Comparison of ENCODE assay signal across 1 cellular context in genomic region chr6:137107767-137108105, GRCh38.
TF ChIP-seq lines count a peak whose summit lies in the region.

No MANE protein-coding gene starts in this region.

TF ChIP-seq in GM12878, 131 proteins besides CTCF, POLR2A, EP300 and RAD21 (continued from another document and continues in another):
- TF ChIP-seq ZNF592 (IDR thresholded peaks at IDR 0.05) (peak; percentile 48), RB1 (IDR thresholded peaks at IDR 0.05; ENCODE audit: borderline replicate concordance) (no peak), SIX5 (IDR thresholded peaks at IDR 0.05; ENCODE audit: low read depth, low read length, severe bottlenecking) (no peak), CHD1 (IDR thresholded peaks at IDR 0.05; ENCODE audit: low read depth, low read length) (no peak), GABPA (IDR thresholded peaks at IDR 0.05; ENCODE audit: low read depth) (no peak), SRF (IDR thresholded peaks at IDR 0.05; ENCODE audit: low read depth in 2 of 2, low read length in 2 of 2) (no peak), TBL1XR1 (IDR thresholded peaks at IDR 0.05; ENCODE audit: low read depth, low read length) (no peak), YBX1 (IDR thresholded peaks at IDR 0.05) (no peak), HDGF (IDR thresholded peaks at IDR 0.05) (no peak), CHD4 (IDR thresholded peaks at IDR 0.05) (no peak), HDAC6 (IDR thresholded peaks at IDR 0.05; ENCODE audit: unreplicated experiment) (no peak), IKZF1 (conservative IDR thresholded peaks at IDR 0.05) (no peak), IRF3 (IDR thresholded peaks at IDR 0.05) (no peak), BCL3 (IDR thresholded peaks at IDR 0.05; ENCODE audit: borderline replicate concordance, insufficient read depth, low read depth, low read length, poor library complexity, severe bottlenecking) (peak; percentile 88), MEF2A (IDR thresholded peaks at IDR 0.05; ENCODE audit: insufficient read depth, low read depth, low read length) (peak; percentile 78; the same call in 1 of the 2 replicates), RCOR1 (conservative IDR thresholded peaks at IDR 0.05; ENCODE audit: low read depth, low read length) (no peak), ZNF384 (IDR thresholded peaks at IDR 0.05; ENCODE audit: borderline replicate concordance, low read depth, low read length) (no peak), NR2C2 (IDR thresholded peaks at IDR 0.05; ENCODE audit: borderline replicate concordance, control insufficient read depth, insufficient read length, low read depth) (no peak), SIN3A (IDR thresholded peaks at IDR 0.05; ENCODE audit: low read depth, low read length) (no peak), POU2F2 (IDR thresholded peaks at IDR 0.05; ENCODE audit: borderline replicate concordance, low read depth, low read length) (no peak), MTA3 (IDR thresholded peaks at IDR 0.05; ENCODE audit: borderline replicate concordance, low read length) (no peak), ZBED1 (IDR thresholded peaks at IDR 0.05; ENCODE audit: borderline replicate concordance) (no peak), PAX5 (IDR thresholded peaks at IDR 0.05; ENCODE audit: borderline replicate concordance, low read depth, low read length) (no peak), FOXM1 (IDR thresholded peaks at IDR 0.05; ENCODE audit: low read depth, low read length) (peak; percentile 79), ATF3 (IDR thresholded peaks at IDR 0.05; ENCODE audit: borderline replicate concordance, extremely low read depth, low read depth, low read length) (no peak), NBN (IDR thresholded peaks at IDR 0.05) (no peak), ELK1 (IDR thresholded peaks at IDR 0.05; ENCODE audit: low read depth, low read length) (no peak), STAT3 (IDR thresholded peaks at IDR 0.05; ENCODE audit: low read depth, low read length) (no peak), RUNX3 (IDR thresholded peaks at IDR 0.05; ENCODE audit: low read length) (peak; percentile 66), ZZZ3 (IDR thresholded peaks at IDR 0.05; ENCODE audit: control insufficient read depth, insufficient read length, low read depth) (no peak), IRF5 (IDR thresholded peaks at IDR 0.05; ENCODE audit: borderline replicate concordance) (no peak), SUPT20H (IDR thresholded peaks at IDR 0.05; ENCODE audit: borderline replicate concordance, control insufficient read depth, low read depth, low read length) (no peak), DPF2 (IDR thresholded peaks at IDR 0.05) (no peak), IKZF2 (IDR thresholded peaks at IDR 0.05) (0 out of 4 replicates have a peak, but pooled peaks of 1 of the 2 experiments have one; percentile 17), MEF2B (IDR thresholded peaks at IDR 0.05; ENCODE audit: partially characterized antibody, poor library complexity, severe bottlenecking) (no peak), CBX5 (IDR thresholded peaks at IDR 0.05; ENCODE audit: low read depth) (0 out of 2 replicates have a peak, but pooled peaks have one; percentile 33), PML (IDR thresholded peaks at IDR 0.05; ENCODE audit: low read length) (0 out of 2 replicates have a peak, but pooled peaks have one; percentile 20), SUZ12 (IDR thresholded peaks at IDR 0.05; ENCODE audit: unreplicated experiment) (no peak), BCLAF1 (IDR thresholded peaks at IDR 0.05) (no peak), CUX1 (IDR thresholded peaks at IDR 0.05; ENCODE audit: insufficient replicate concordance, low read depth, low read length) (peak; percentile 67), CREM (IDR thresholded peaks at IDR 0.05; ENCODE audit: low read depth) (no peak), ZNF24 (IDR thresholded peaks at IDR 0.05) (0 out of 2 replicates have a peak, but pooled peaks have one; percentile 48), RELA (IDR thresholded peaks at IDR 0.05; ENCODE audit: borderline replicate concordance, partially characterized antibody) (peak; percentile 31), SREBF2 (IDR thresholded peaks at IDR 0.05; ENCODE audit: low read length) (no peak)
- TF ChIP-seq, protein P1, sequence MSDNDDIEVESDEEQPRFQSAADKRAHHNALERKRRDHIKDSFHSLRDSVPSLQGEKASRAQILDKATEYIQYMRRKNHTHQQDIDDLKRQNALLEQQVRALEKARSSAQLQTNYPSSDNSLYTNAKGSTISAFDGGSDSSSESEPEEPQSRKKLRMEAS (IDR thresholded peaks at IDR 0.05; ENCODE audit: low read depth, low read length): no peak
- TF ChIP-seq, protein P2, sequence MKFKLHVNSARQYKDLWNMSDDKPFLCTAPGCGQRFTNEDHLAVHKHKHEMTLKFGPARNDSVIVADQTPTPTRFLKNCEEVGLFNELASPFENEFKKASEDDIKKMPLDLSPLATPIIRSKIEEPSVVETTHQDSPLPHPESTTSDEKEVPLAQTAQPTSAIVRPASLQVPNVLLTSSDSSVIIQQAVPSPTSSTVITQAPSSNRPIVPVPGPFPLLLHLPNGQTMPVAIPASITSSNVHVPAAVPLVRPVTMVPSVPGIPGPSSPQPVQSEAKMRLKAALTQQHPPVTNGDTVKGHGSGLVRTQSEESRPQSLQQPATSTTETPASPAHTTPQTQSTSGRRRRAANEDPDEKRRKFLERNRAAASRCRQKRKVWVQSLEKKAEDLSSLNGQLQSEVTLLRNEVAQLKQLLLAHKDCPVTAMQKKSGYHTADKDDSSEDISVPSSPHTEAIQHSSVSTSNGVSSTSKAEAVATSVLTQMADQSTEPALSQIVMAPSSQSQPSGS (IDR thresholded peaks at IDR 0.05; ENCODE audit: low read length): peak; percentile 93
